In genomic region chr3:122586918-122587317, GRCh38 we compare ENCODE assay signal across 16 cellular contexts.
"Had no signal": no experiment of that assay in that cellular context is flagged by ENCODE, and none has a peak within 500 bp of the region (broad histone marks: within the 10 kb centered on the region; RNA-seq: fewer than 3 reads in every experiment).

No MANE protein-coding gene starts in this region.

- H3K9me3 ChIP-seq: ovary had no signal

- H3K4me3 ChIP-seq: esophagus muscularis mucosa, mucosa of descending colon, ovary, psoas muscle, skin epidermis, upper lobe of right lung had no signal

- H3K27me3 Mint-ChIP-seq: naive thymus-derived CD4-positive, alpha-beta T cell had no signal

- H3K27ac Mint-ChIP-seq: T-helper 1 cell treated with Interleukin-12 subunit alpha and Interleukin-12 subunit beta and Interleukin-4 antibody, amounts not matched to agents 30 μg/mL and 1 μg/mL, for 36 hours had no signal

- H3K4me3 Mint-ChIP-seq: naive thymus-derived CD4-positive, alpha-beta T cell; T-helper 1 cell treated with Interleukin-12 subunit alpha and Interleukin-12 subunit beta and Interleukin-4 antibody, amounts not matched to agents 30 μg/mL and 1 μg/mL, for 36 hours had no signal

- H3K36me3 ChIP-seq: esophagus muscularis mucosa, ovary, upper lobe of right lung had no signal

- H3K27ac ChIP-seq: esophagus muscularis mucosa, ovary, psoas muscle, skin epidermis, upper lobe of right lung, VCaP had no signal

- DNase-seq: activated CD4-positive, alpha-beta T cell treated with anti-CD3 and anti-CD28 coated beads for 48 hours; activated naive CD4-positive, alpha-beta T cell treated with Interleukin-2 at 50 U/mL for 16 hours; cerebellar nuclear complex; cortex of kidney; effector CD4-positive, alpha-beta T cell; mesenchymal stem cell; mucosa of descending colon; naive thymus-derived CD4-positive, alpha-beta T cell; ovary; psoas muscle; right cardiac atrium; upper lobe of right lung had no signal

- H3K27me3 ChIP-seq: esophagus muscularis mucosa, ovary, upper lobe of right lung had no signal

- H3K4me1 ChIP-seq: esophagus muscularis mucosa, psoas muscle, upper lobe of right lung had no signal

- ATAC-seq: mucosa of descending colon; naive thymus-derived CD4-positive, alpha-beta T cell; psoas muscle; right cardiac atrium; upper lobe of right lung had no signal
